Comparison of ENCODE assay signal across 8 cellular contexts in genomic region chr2:219253753-219254589, GRCh38. TPM values are rescaled to one million over a fixed set of nuclear protein-coding genes. Genes with fewer than 3 reads are reported as not detected.
DNase-seq lines count a peak whose midpoint lies in the region; ATAC-seq and TF ChIP-seq lines count a peak whose summit lies in the region.

Gene TUBA4A, minus strand, starts transcription at chr2:219253918. Its CDS starts 60 bp downstream, at chr2:219253858.

- peak within 1 kb of the TSS; percentile 57 for H3K9ac ChIP-seq in muscle layer of colon (ENCODE audit: low read length)

- H3K4me1 ChIP-seq in muscle layer of colon (ENCODE audit: insufficient read depth, low read length) = peaks cover 41% of the 10 kb centered on the region

- no peaks in the 10 kb centered on the region for H3K27me3 ChIP-seq in muscle layer of colon (ENCODE audit: control insufficient read depth in 1 of 2, insufficient read depth in 2 of 2, low read length in 2 of 2)

- H3K36me3 ChIP-seq in muscle layer of colon (ENCODE audit: insufficient read depth, low read length) = peaks cover 9% of the 10 kb centered on the region

- DNase-seq in COLO668 (lab: John Stamatoyannopoulos, UW; ENCODE audit: unreplicated experiment) (peak; percentile 94), HT1080 (ENCODE audit: low read depth) (peak; percentile 79), OCI-M2 (lab: John Stamatoyannopoulos, UW; ENCODE audit: unreplicated experiment) (peak; percentile 29), activated T-cell treated with anti-CD3 and anti-CD28 coated beads for 48 hours (ENCODE audit: low read depth) (peak; percentile 89), epithelial cell of proximal tubule (ENCODE audit: low read depth) (no peak)
- peak; percentile 80 to 84 for DNase-seq in stimulated activated CD8-positive, alpha-beta memory T cell treated with anti-CD3 and anti-CD28 coated beads, Interleukin-7, amount 100 ng/mL, for 1 hour (ENCODE audit: low read depth in 2 of 2)

- H3K27ac ChIP-seq in muscle layer of colon (ENCODE audit: low read depth, low read length) = peak within 1 kb of the TSS; percentile 75

- no peak for TF ChIP-seq CTCF in epithelial cell of proximal tubule (conservative IDR thresholded peaks at IDR 0.05; ENCODE audit: low read depth, low read length)

- peak; percentile 41 for ATAC-seq in GM19467 (IDR thresholded peaks at IDR 0.05; ENCODE audit: unreplicated experiment)

- peak within 1 kb of the TSS; percentile 94 for H3K4me3 ChIP-seq in epithelial cell of proximal tubule (ENCODE audit: low read depth, low read length)
- peak within 1 kb of the TSS; percentile 78 to 82 for H3K4me3 ChIP-seq in muscle layer of colon (ENCODE audit: low read depth in 1 of 2, low read length in 2 of 2)

- H3K9me3 ChIP-seq in muscle layer of colon (ENCODE audit: low read length) = no peaks in the 10 kb centered on the region

RNA-seq across cellular contexts. Expression of gene TUBA4A, which starts in this region (rescaled TPM):
- total RNA-seq in HT1080 (2014; rRNA removed; shearing (Covaris generic)) = 140 and 154 TPM in 2 replicates
- 142 and 160 TPM in 2 replicates for polyA plus RNA-seq in HT1080 (2015; cell fraction: cytosol; rRNA removed)
- 187 and 194 TPM in 2 replicates for polyA plus RNA-seq in HT1080 (2015; cell fraction: nucleus; rRNA removed)
- 191 and 196 TPM in 2 replicates for total RNA-seq in epithelial cell of proximal tubule
